1 cellular context compared by ENCODE assay signal in genomic region chr14:68727315-68728078, GRCh38.
TF ChIP-seq lines count a peak whose summit lies in the region.

No MANE protein-coding gene starts in this region.

TF ChIP-seq in K562, 482 proteins besides CTCF, POLR2A, EP300 and RAD21 (continued from another document and continues in another):
- no peak for TF ChIP-seq ZNF398 (CRISPR knock-in tag; IDR thresholded peaks at IDR 0.05)
- no peak for TF ChIP-seq ZBTB8A (IDR thresholded peaks at IDR 0.05; ENCODE audit: partially characterized antibody)
- no peak for TF ChIP-seq ZNF707 (CRISPR knock-in tag; conservative IDR thresholded peaks at IDR 0.05)
- TF ChIP-seq RFX1 (IDR thresholded peaks at IDR 0.05) = no peak
- TF ChIP-seq ZNF184 (CRISPR knock-in tag; IDR thresholded peaks at IDR 0.05) = no peak
- TF ChIP-seq HMGN3 (IDR thresholded peaks at IDR 0.05; ENCODE audit: borderline replicate concordance, extremely low read depth, insufficient read length, low read depth, low read length) = no peak
- no peak for TF ChIP-seq FOXM1 (IDR thresholded peaks at IDR 0.05; ENCODE audit: low read depth)
- TF ChIP-seq FOXM1 (CRISPR knock-in tag; IDR thresholded peaks at IDR 0.05; ENCODE audit: low read depth) = no peak
- TF ChIP-seq HLTF (IDR thresholded peaks at IDR 0.05) = no peak
- no peak for TF ChIP-seq CAMTA2 (CRISPR knock-in tag; conservative IDR thresholded peaks at IDR 0.05)
- no peak for TF ChIP-seq U2AF1 (optimal IDR thresholded peaks at IDR 0.05; ENCODE audit: low read depth, low read length)
- no peak for TF ChIP-seq POLR2G (IDR thresholded peaks at IDR 0.05; ENCODE audit: low read depth, low read length)
- TF ChIP-seq PATZ1 (CRISPR knock-in tag; IDR thresholded peaks at IDR 0.05; ENCODE audit: borderline replicate concordance) = no peak; the same call in 1 of the 2 replicates
- TF ChIP-seq TEAD2 (tag; IDR thresholded peaks at IDR 0.05) = no peak
- no peak for TF ChIP-seq ZNF609 (CRISPR knock-in tag; IDR thresholded peaks at IDR 0.05; ENCODE audit: borderline replicate concordance)
- TF ChIP-seq ZNF778 (CRISPR knock-in tag; IDR thresholded peaks at IDR 0.05) = no peak
- peak; percentile 51; the same call in 1 of the 2 replicates for TF ChIP-seq VEZF1 (CRISPR knock-in tag; IDR thresholded peaks at IDR 0.05)
- no peak for TF ChIP-seq CBX1 (IDR thresholded peaks at IDR 0.05; ENCODE audit: low read depth)
- no peak for TF ChIP-seq ZNF77 (CRISPR knock-in tag; IDR thresholded peaks at IDR 0.05)
- no peak for TF ChIP-seq NR0B1 (IDR thresholded peaks at IDR 0.05; ENCODE audit: partially characterized antibody)
- no peak for TF ChIP-seq CREB3L1 (IDR thresholded peaks at IDR 0.05; ENCODE audit: borderline replicate concordance, low read depth)
- TF ChIP-seq BDP1 (IDR thresholded peaks at IDR 0.05; ENCODE audit: insufficient read depth, insufficient read length) = no peak
- TF ChIP-seq SMAD3 (CRISPR knock-in tag; conservative IDR thresholded peaks at IDR 0.05) = no peak
- peak; percentile 95 for TF ChIP-seq ZNF121 (CRISPR knock-in tag; conservative IDR thresholded peaks at IDR 0.05)
- no peak for TF ChIP-seq ELK1 (CRISPR knock-in tag; IDR thresholded peaks at IDR 0.05)
- TF ChIP-seq SNRNP70 (optimal IDR thresholded peaks at IDR 0.05; ENCODE audit: low read depth, low read length) = no peak
- TF ChIP-seq NFRKB (IDR thresholded peaks at IDR 0.05; ENCODE audit: low read depth) = no peak
- TF ChIP-seq IFI16 (CRISPR knock-in tag; IDR thresholded peaks at IDR 0.05) = no peak
- no peak for TF ChIP-seq ZNF347 (CRISPR knock-in tag; IDR thresholded peaks at IDR 0.05; ENCODE audit: low read depth)
- TF ChIP-seq ZNF584 (CRISPR knock-in tag; IDR thresholded peaks at IDR 0.05; ENCODE audit: low read depth) = no peak
- TF ChIP-seq TBP (optimal IDR thresholded peaks at IDR 0.05; ENCODE audit: low read depth, low read length) = no peak
- TF ChIP-seq ZNF586 (CRISPR knock-in tag; conservative IDR thresholded peaks at IDR 0.05) = no peak
- TF ChIP-seq E2F5 (CRISPR knock-in tag; IDR thresholded peaks at IDR 0.05) = no peak
- no peak for TF ChIP-seq CHD1 (IDR thresholded peaks at IDR 0.05; ENCODE audit: low read length)
- TF ChIP-seq ZNF592 (IDR thresholded peaks at IDR 0.05) = peak; percentile 46; the same call in 1 of the 2 replicates
- TF ChIP-seq NCOA2 (IDR thresholded peaks at IDR 0.05; ENCODE audit: partially characterized antibody in 2 of 2) = no peak
- no peak for TF ChIP-seq BRF1 (IDR thresholded peaks at IDR 0.05; ENCODE audit: borderline replicate concordance, extremely low read depth, insufficient read length)
- TF ChIP-seq ETV1 (tag; conservative IDR thresholded peaks at IDR 0.05; ENCODE audit: low read depth) = peak; percentile 69
- no peak for TF ChIP-seq MXD1 (CRISPR knock-in tag; IDR thresholded peaks at IDR 0.05; ENCODE audit: borderline replicate concordance, poor library complexity, severe bottlenecking)
- TF ChIP-seq JUN (IDR thresholded peaks at IDR 0.05; ENCODE audit: borderline replicate concordance, low read depth, low read length) = no peak
- no peak for TF ChIP-seq JUN (CRISPR knock-in tag; IDR thresholded peaks at IDR 0.05; ENCODE audit: borderline replicate concordance)
- TF ChIP-seq ZBTB1 (CRISPR knock-in tag; IDR thresholded peaks at IDR 0.05; ENCODE audit: borderline replicate concordance, low read depth) = no peak
